Comparison of ENCODE assay signal across 10 cellular contexts in genomic region chr3:27279153-27279552, GRCh38.
DNase-seq lines count a peak whose midpoint lies in the region; ATAC-seq and TF ChIP-seq lines count a peak whose summit lies in the region.
"Had no signal": no experiment of that assay in that cellular context is flagged by ENCODE, and none has a peak within 500 bp of the region (broad histone marks: within the 10 kb centered on the region; RNA-seq: fewer than 3 reads in every experiment).

No MANE protein-coding gene starts in this region.

- WGBS in stomach, 5 donors = 17 to 47% (median 31%) methylated on average over 1 of the region's 1 CpG

- no peaks in the 10 kb centered on the region for H3K9me3 ChIP-seq in stomach
- H3K9me3 ChIP-seq: prostate gland had no signal

- peaks cover 0 to 28% (median 0%) of the 10 kb centered on the region in 4 donors for H3K4me1 ChIP-seq in stomach
- H3K4me1 ChIP-seq: prostate gland had no signal

- no peak overlapping the region for H3K27ac ChIP-seq in stomach
- H3K27ac ChIP-seq: prostate gland had no signal

- no peak for TF ChIP-seq EP300 in stomach (IDR thresholded peaks at IDR 0.05)

- no peak for TF ChIP-seq POLR2A in stomach (IDR thresholded peaks at IDR 0.05)

- no peaks in the 10 kb centered on the region for H3K36me3 ChIP-seq in stomach
- H3K36me3 ChIP-seq: prostate gland had no signal

- H3K27me3 ChIP-seq in stomach = no peaks in the 10 kb centered on the region

- H3K4me3 ChIP-seq in stomach = no peak overlapping the region
- H3K4me3 ChIP-seq: prostate gland had no signal

- TF ChIP-seq CTCF in stomach (IDR thresholded peaks at IDR 0.05) = peak in 5 of 7 experiments; percentile 25 to 44 (median 34)

- DNase-seq in NCI-H1105 treated with DMSO at 0.1 percent for 48 hours (lab: John Stamatoyannopoulos, UW) (peak; percentile 1), NCI-H1105 (lab: John Stamatoyannopoulos, UW) (no peak), SK-MEL-5 (ENCODE audit: low read depth, low spot score) (peak; percentile 41), globus pallidus (ENCODE audit: low spot score) (peak; percentile 17), stomach (peak; percentile 32), activated gamma-delta T cell treated with Interleukin-2 at 50 U/mL for 16 hours (no peak)
- no peak for DNase-seq in effector CD8-positive, alpha-beta T cell (lab: John Stamatoyannopoulos, UW)
- DNase-seq: ACHN had no signal

- ATAC-seq in GM21526 (IDR thresholded peaks at IDR 0.05; ENCODE audit: low FRiP score, unreplicated experiment) = no peak

- intact Hi-C loops in stomach (cut with DNase I; ENCODE audit: low total_unique reads) = loop anchor here (10.0 kb wide), 1 partner anchor 144 kb away; no protein-coding TSS in a partner anchor

- in situ Hi-C loops in SK-MEL-5 (cut with HindIII; ENCODE audit: low pct_unique_long_range_greater_than_20kb, low sequenced_read_pairs) = no loop called here

Comparison
In these comparisons a context has a peak if more than half of its experiments do, and no peak if none do; other contexts are left out.
1. DNase-seq: peak in NCI-H1105 treated with DMSO at 0.1 percent for 48 hours (single experiment), SK-MEL-5 (single experiment), globus pallidus (single experiment) and stomach (single experiment); none in NCI-H1105 (single experiment), effector CD8-positive, alpha-beta T cell (single experiment) and activated gamma-delta T cell treated with Interleukin-2 at 50 U/mL for 16 hours (single experiment).